8 cellular contexts compared by ENCODE assay signal in the genomic region with DNA sequence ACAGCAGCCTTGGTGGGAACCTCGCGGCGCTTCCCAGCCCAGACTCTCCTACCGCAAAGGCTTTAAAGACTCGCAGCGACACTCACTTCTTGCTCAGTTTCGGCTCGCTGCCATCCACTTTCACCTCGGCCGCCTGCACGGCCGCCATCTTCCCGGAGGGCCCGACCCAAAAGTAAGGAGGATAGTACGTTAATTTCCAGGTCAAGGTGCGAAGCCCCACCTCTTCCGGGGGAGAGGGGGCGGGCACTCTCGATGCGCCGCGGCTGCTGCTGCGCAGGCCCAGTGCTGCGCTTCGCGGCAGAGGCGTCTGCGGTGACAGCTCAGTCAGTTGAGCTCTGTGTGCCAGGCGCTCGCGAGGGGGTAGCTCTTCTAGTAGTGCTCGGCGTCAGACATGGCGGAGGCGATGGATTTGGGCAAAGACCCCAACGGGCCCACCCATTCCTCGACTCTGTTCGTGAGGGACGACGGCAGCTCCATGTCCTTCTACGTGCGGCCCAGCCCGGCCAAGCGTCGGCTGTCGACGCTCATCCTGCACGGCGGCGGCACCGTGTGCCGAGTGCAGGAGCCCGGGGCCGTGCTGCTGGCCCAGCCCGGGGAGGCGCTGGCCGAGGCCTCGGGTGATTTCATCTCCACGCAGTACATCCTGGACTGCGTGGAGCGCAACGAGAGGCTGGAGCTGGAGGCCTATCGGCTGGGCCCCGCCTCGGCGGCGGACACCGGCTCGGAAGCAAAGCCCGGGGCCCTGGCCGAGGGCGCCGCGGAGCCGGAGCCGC. TPM values are rescaled to one million over a fixed set of nuclear protein-coding genes. Genes with fewer than 3 reads are reported as not detected.
A peak's percentile ranks its signal among the peaks of the same experiment; 100 is the strongest.
DNase-seq lines count a peak whose midpoint lies in the region; ATAC-seq and TF ChIP-seq lines count a peak whose summit lies in the region.

Gene KARS1 (minus strand): TSS at position 174 of the 773 bp plus-strand sequence. CDS start 26 bp downstream, at position 148.
Gene TERF2IP (plus strand): TSS at position 282 of the 773 bp plus-strand sequence. CDS start 110 bp downstream, at position 392.

- ATAC-seq in CD8-positive, alpha-beta T cell = peak; percentile 83
- ATAC-seq in GM19467 (IDR thresholded peaks at IDR 0.05; ENCODE audit: unreplicated experiment) = peak; percentile 83

- peak within 1 kb of the TSS; percentile 96 for H3K27ac Mint-ChIP-seq in CD8-positive, alpha-beta T cell

- peak within 1 kb of the TSS; percentile 89 for H3K27ac ChIP-seq in CD8-positive, alpha-beta T cell (ENCODE audit: low read depth, low read length)
- H3K27ac ChIP-seq in effector memory CD4-positive, alpha-beta T cell (ENCODE audit: insufficient read depth, low read length, poor library complexity, severe bottlenecking) = peak within 1 kb of the TSS; percentile 92

- peak within 1 kb of the TSS; percentile 72 for H3K4me3 ChIP-seq in CD8-positive, alpha-beta T cell (ENCODE audit: low read depth, low read length)
- peak within 1 kb of the TSS; percentile 90 for H3K4me3 ChIP-seq in effector memory CD4-positive, alpha-beta T cell (ENCODE audit: insufficient read depth, low read depth, low read length, poor library complexity, severe bottlenecking)

- H3K27me3 Mint-ChIP-seq in CD8-positive, alpha-beta T cell (ENCODE audit: low read depth) = no peaks in the 10 kb centered on the region

- DNase-seq in CD8-positive, alpha-beta T cell = peak; percentile 92 to 95 (median 94)
- DNase-seq in HS-27A (ENCODE audit: low read depth) = peak; percentile 77
- DNase-seq in NK-92 (lab: John Stamatoyannopoulos, UW; ENCODE audit: unreplicated experiment) = peak; percentile 70
- DNase-seq in effector memory CD4-positive, alpha-beta T cell = peak; percentile 89 to 94 (median 92)
- peak; percentile 97 for DNase-seq in medulla oblongata (ENCODE audit: extremely low spot score)
- DNase-seq in stimulated activated CD8-positive, alpha-beta memory T cell treated with anti-CD3 and anti-CD28 coated beads, Interleukin-12 subunit alpha, Interleukin-12 subunit beta, amount 100 ng/mL, for 1 hour (ENCODE audit: low read depth) = peak; percentile 92

- POLR2A ChIA-PET in CD8-positive, alpha-beta T cell (lab: Charles Lee) = interaction anchor here (0.6 to 5.5 kb wide), 23 partner anchors 9 to 1543 kb away, joined by 3 to 109 read pairs (median 8); partner anchors contain the start of genes ADAT1, CFDP1, GABARAPL2 and MLKL
- POLR2A ChIA-PET in activated CD8-positive, alpha-beta memory T cell treated with anti-CD3 and anti-CD28 coated beads for 36 hours (lab: Charles Lee) = interaction anchor here (0.7 to 3.5 kb wide), 14 partner anchors 11 to 1544 kb away, joined by 3 to 80 read pairs (median 4); partner anchors contain the start of genes ADAT1, MON1B and TMEM231

- H3K9me3 Mint-ChIP-seq in CD8-positive, alpha-beta T cell = no peaks in the 10 kb centered on the region

- peaks cover 69% of the 10 kb centered on the region for H3K4me1 Mint-ChIP-seq in CD8-positive, alpha-beta T cell (ENCODE audit: low read depth)

- H3K36me3 Mint-ChIP-seq in CD8-positive, alpha-beta T cell = peaks cover 59% of the 10 kb centered on the region

- TF ChIP-seq CTCF in CD8-positive, alpha-beta T cell (IDR thresholded peaks at IDR 0.05) = no peak

- H3K9me3 ChIP-seq in CD8-positive, alpha-beta T cell (ENCODE audit: low read length) = no peaks in the 10 kb centered on the region
- H3K9me3 ChIP-seq in effector memory CD4-positive, alpha-beta T cell (ENCODE audit: control insufficient read depth, low read length) = no peaks in the 10 kb centered on the region

- peaks cover 52% of the 10 kb centered on the region for H3K4me1 ChIP-seq in CD8-positive, alpha-beta T cell (ENCODE audit: insufficient read depth, low read length)
- H3K4me1 ChIP-seq in effector memory CD4-positive, alpha-beta T cell (ENCODE audit: control insufficient read depth, insufficient read depth, low read length, poor library complexity, severe bottlenecking) = peaks cover 52% of the 10 kb centered on the region

- H3K27me3 ChIP-seq in CD8-positive, alpha-beta T cell (ENCODE audit: insufficient read depth, low read length) = no peaks in the 10 kb centered on the region
- no peaks in the 10 kb centered on the region for H3K27me3 ChIP-seq in effector memory CD4-positive, alpha-beta T cell (replicated peaks; ENCODE audit: control insufficient read depth, insufficient read depth, low read length, poor library complexity, severe bottlenecking)

- CTCF ChIA-PET in CD8-positive, alpha-beta T cell (lab: Charles Lee) = interaction anchor here (0.7 to 3.6 kb wide), 12 partner anchors 15 to 214 kb away, joined by 3 to 18 read pairs (median 4); partner anchors contain the start of genes ADAT1, CFDP1 and TMEM170A
- CTCF ChIA-PET in activated CD8-positive, alpha-beta memory T cell treated with anti-CD3 and anti-CD28 coated beads for 36 hours (lab: Charles Lee) = interaction anchor here (1.1 to 3.0 kb wide), 5 partner anchors 25 to 184 kb away, joined by 3 to 20 read pairs (median 8); partner anchors contain the start of genes ADAT1 and TMEM170A

- intact Hi-C loops in CD8-positive, alpha-beta T cell (cut with DNase I, micrococcal nuclease) = loop anchor here (1.0 to 5.0 kb wide), 16 partner anchors 24 to 1545 kb away; partner anchors contain the start of genes ADAT1 (in 2 of the 2), GABARAPL2 (in 2 of the 2), TMEM170A (in 2 of the 2) and TMEM231 (in 2 of the 2)

- peak within 1 kb of the TSS; percentile 100 for H3K4me3 Mint-ChIP-seq in CD8-positive, alpha-beta T cell

- H3K36me3 ChIP-seq in CD8-positive, alpha-beta T cell (ENCODE audit: insufficient read depth, low read length) = peaks cover 5% of the 10 kb centered on the region
- H3K36me3 ChIP-seq in effector memory CD4-positive, alpha-beta T cell (ENCODE audit: control insufficient read depth, insufficient read depth, low read length) = peaks cover 7% of the 10 kb centered on the region

RNA-seq across cellular contexts. Expression of gene KARS1, which starts in this region (rescaled TPM):
- total RNA-seq in CD8-positive, alpha-beta T cell = 100 to 1,000 TPM; 162 to 168 TPM
- total RNA-seq in activated CD8-positive, alpha-beta memory T cell treated with anti-CD3 and anti-CD28 coated beads for 36 hours = 100 to 1,000 TPM; 321 to 325 TPM

RNA-seq across cellular contexts. Expression of gene TERF2IP, which starts in this region (rescaled TPM):
- 100 to 1,000 TPM; 107 to 112 TPM for total RNA-seq in CD8-positive, alpha-beta T cell
- 10 to 100 TPM; 78.2 to 84.4 TPM for total RNA-seq in activated CD8-positive, alpha-beta memory T cell treated with anti-CD3 and anti-CD28 coated beads for 36 hours

Comparison
In these comparisons a context has a peak if more than half of its experiments do, and no peak if none do; other contexts are left out.
1. Peak in every context shown above with its lines: DNase-seq, ATAC-seq, H3K4me3 ChIP-seq and H3K27ac ChIP-seq.